In the genomic region with DNA sequence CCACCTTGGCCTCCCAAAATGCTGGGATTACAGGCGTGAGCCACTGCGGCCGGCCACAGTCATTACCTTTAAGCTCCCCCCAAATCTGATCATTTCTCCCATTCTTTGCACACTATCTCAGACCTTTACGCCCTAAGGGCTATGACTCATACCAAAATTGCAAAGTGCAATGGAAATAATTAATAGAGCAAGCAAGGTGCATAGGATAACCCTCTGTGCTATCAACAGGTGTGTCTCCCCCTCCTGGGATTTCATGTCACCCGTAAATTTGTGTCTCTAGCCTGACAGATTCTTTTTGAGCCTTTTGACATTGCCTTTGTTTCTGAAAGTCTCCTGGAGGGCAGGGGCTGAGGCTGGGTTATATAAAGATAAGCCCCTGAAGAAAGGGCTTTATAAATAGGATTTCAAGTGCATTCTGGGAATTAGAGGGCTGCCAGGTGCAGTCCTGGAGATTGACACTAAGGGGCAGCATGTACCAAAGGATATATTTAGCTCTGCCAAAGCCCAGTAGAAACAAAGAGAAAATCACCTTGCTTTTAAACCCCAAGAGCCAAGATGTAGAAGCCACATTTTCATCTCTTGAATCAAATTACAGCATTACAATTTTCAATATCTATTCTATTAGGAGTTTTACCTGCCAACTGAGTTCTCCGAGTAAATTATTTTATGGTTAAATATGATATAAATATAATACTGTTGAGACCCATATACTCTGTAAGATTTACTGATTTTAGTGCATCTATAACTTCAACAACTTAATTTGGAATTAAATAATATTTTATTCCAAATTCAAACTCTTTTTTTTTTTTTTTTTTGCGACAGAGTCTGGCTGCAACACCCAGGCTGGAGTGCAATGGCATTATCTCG, we compare ENCODE assay signal across 8 cellular contexts. TPM values are rescaled to one million over a fixed set of nuclear protein-coding genes. Genes with fewer than 3 reads are reported as not detected.
A peak's percentile ranks its signal among the peaks of the same experiment; 100 is the strongest.
DNase-seq lines count a peak whose midpoint lies in the region; ATAC-seq and TF ChIP-seq lines count a peak whose summit lies in the region.

No MANE protein-coding gene starts in this region.

- no peaks in the 10 kb centered on the region for H3K4me1 ChIP-seq in adrenal gland (replicated peaks in 1 of 2)
- no peaks in the 10 kb centered on the region for H3K4me1 ChIP-seq in right atrium auricular region
- no peaks in the 10 kb centered on the region for H3K4me1 ChIP-seq in gastrocnemius medialis

- WGBS in adrenal gland, 4 donors, result 63 to 67% (median 65%) methylated on average over 8 of the region's 8 CpGs

- ATAC-seq in GM21447 (IDR thresholded peaks at IDR 0.05; ENCODE audit: unreplicated experiment) (peak; percentile 65), gastrocnemius medialis (no peak), HG03521 (IDR thresholded peaks at IDR 0.05; ENCODE audit: unreplicated experiment) (no peak)

- no peaks in the 10 kb centered on the region for H3K9me3 ChIP-seq in adrenal gland (replicated peaks in 1 of 3)
- H3K9me3 ChIP-seq in right atrium auricular region, result no peaks in the 10 kb centered on the region
- no peaks in the 10 kb centered on the region for H3K9me3 ChIP-seq in gastrocnemius medialis

- TF ChIP-seq POLR2A in adrenal gland (IDR thresholded peaks at IDR 0.05), result no peak
- no peak for TF ChIP-seq POLR2A in gastrocnemius medialis (IDR thresholded peaks at IDR 0.05)

- H3K36me3 ChIP-seq in adrenal gland (replicated peaks in 1 of 2), result no peaks in the 10 kb centered on the region
- no peaks in the 10 kb centered on the region for H3K36me3 ChIP-seq in right atrium auricular region
- H3K36me3 ChIP-seq in gastrocnemius medialis, result no peaks in the 10 kb centered on the region

- H3K27ac ChIP-seq in adrenal gland (no peak overlapping the region), right atrium auricular region (no peak overlapping the region), gastrocnemius medialis (no peak overlapping the region)

- H3K4me3 ChIP-seq in AG09309 (ENCODE audit: control insufficient read depth, low read depth, low read length), result no peak overlapping the region
- no peak overlapping the region for H3K4me3 ChIP-seq in adrenal gland
- no peak overlapping the region for H3K4me3 ChIP-seq in right atrium auricular region
- no peak overlapping the region for H3K4me3 ChIP-seq in gastrocnemius medialis

- DNase-seq in AG09309 (ENCODE audit: low read depth) (peak; percentile 24), NCI-H1436 (lab: John Stamatoyannopoulos, UW) (peak; percentile 72), T follicular helper cell (ENCODE audit: low read depth) (peak; percentile 42), adrenal gland (peak; percentile 51 to 88 (median 68)), right atrium auricular region (ENCODE audit: low spot score) (peak; percentile 65), gastrocnemius medialis (peak in 1 of 2 donors; percentile 18)

- TF ChIP-seq CTCF in AG09309 (IDR thresholded peaks at IDR 0.05; ENCODE audit: control insufficient read depth, insufficient read depth, low read depth, low read length, missing control alignments) (peak; percentile 79), adrenal gland (IDR thresholded peaks at IDR 0.05) (peak; percentile 72 to 89 (median 84)), right atrium auricular region (IDR thresholded peaks at IDR 0.05) (peak; percentile 73 to 83), gastrocnemius medialis (IDR thresholded peaks at IDR 0.05 in 4 of 5, conservative IDR thresholded peaks at IDR 0.05 in 1 of 5) (peak in 4 of 5 experiments; percentile 15 to 47 (median 40))

- in situ Hi-C loops in gastrocnemius medialis (cut with MboI; ENCODE audit: low sequenced_read_pairs in 4 of 4), result no loop called here

- intact Hi-C loops in adrenal gland (cut with DNase I), result loop anchor here (2.0 to 5.0 kb wide), 2 partner anchors 149 kb away; no protein-coding TSS in a partner anchor
- intact Hi-C loops in gastrocnemius medialis (cut with DNase I; ENCODE audit: low total_unique reads), result no loop called here

- H3K27me3 ChIP-seq in adrenal gland (no peaks in the 10 kb centered on the region), right atrium auricular region (no peaks in the 10 kb centered on the region), gastrocnemius medialis (no peaks in the 10 kb centered on the region)

RNA-seq across cellular contexts. Expression of a gene that starts 18.2 kb away (rescaled TPM):
- 1 to 10 TPM in 2 of 8 donors, under 1 TPM in 5, not detected in 1; 0.18 to 2.8 (median 0.52) TPM for total RNA-seq in adrenal gland
- under 1 TPM; 0.27 to 0.44 (median 0.40) TPM for polyA plus RNA-seq in adrenal gland
- not detected for total RNA-seq in right atrium auricular region
- total RNA-seq in gastrocnemius medialis, result not detected

RNA-seq across cellular contexts. Expression of a gene that starts 49.2 kb away (rescaled TPM):
- total RNA-seq in adrenal gland (1 to 10 TPM in 7 of 8 donors, under 1 TPM in 1; 0.35 to 4.0 (median 1.5) TPM), right atrium auricular region (10 to 100 TPM in 1 of 2 donors, 1 to 10 TPM in 1; 3.1 to 10.6 TPM), gastrocnemius medialis (under 1 TPM in 2 of 4 donors, not detected in 2; 0.20 to 0.46 TPM)
- polyA plus RNA-seq in adrenal gland, result under 1 TPM; 0.40 to 0.95 (median 0.67) TPM
